Comparison of ENCODE assay signal across 17 cellular contexts in genomic region chr5:107218457-107219193, GRCh38.
A peak's percentile ranks its signal among the peaks of the same experiment; 100 is the strongest.
DNase-seq lines count a peak whose midpoint lies in the region; ATAC-seq, FAIRE-seq and TF ChIP-seq lines count a peak whose summit lies in the region.
"Had no signal": no experiment of that assay in that cellular context is flagged by ENCODE, and none has a peak within 500 bp of the region (broad histone marks: within the 10 kb centered on the region; RNA-seq: fewer than 3 reads in every experiment).

No MANE protein-coding gene starts in this region.

- ATAC-seq in RWPE2 (ENCODE audit: low read depth): peak; percentile 44
- ATAC-seq in GM21367 (IDR thresholded peaks at IDR 0.05; ENCODE audit: unreplicated experiment): no peak
- ATAC-seq in GM18873 (IDR thresholded peaks at IDR 0.05; ENCODE audit: low FRiP score, unreplicated experiment): no peak
- ATAC-seq: stimulated activated naive B cell treated with anti-CD40 and anti-IgM and Interleukin-4, amounts not matched to agents 10 μg/mL and 1 μg/mL and 100 μg/mL, for 72 hours had no signal

- 87% methylated on average over 1 of the region's 1 CpG for WGBS in esophagus muscularis mucosa
- 79 to 80% methylated on average over 1 of the region's 1 CpG for WGBS in sigmoid colon, 2 donors

- peak overlapping the region; percentile 2 for H3K27ac ChIP-seq in RWPE2 (ENCODE audit: poor library complexity, severe bottlenecking)
- peak overlapping the region; percentile 40 to 66 (median 62) for H3K27ac ChIP-seq in esophagus muscularis mucosa (replicated peaks in 1 of 4)
- H3K27ac ChIP-seq in sigmoid colon: peak overlapping the region in 3 of 4 donors; percentile 42 to 66 (median 51)
- H3K27ac ChIP-seq: left lung, neural progenitor cell, Peyer's patch had no signal

- FAIRE-seq in H54 (lab: Jason Lieb, UNC): peak; percentile 76

- H3K4me1 ChIP-seq in RWPE2 (ENCODE audit: insufficient read depth, poor library complexity, severe bottlenecking) (peaks cover 15% of the 10 kb centered on the region), esophagus muscularis mucosa (peaks cover 0 to 32% (median 9%) of the 10 kb centered on the region in 4 donors), sigmoid colon (peaks cover 0 to 14% (median 7%) of the 10 kb centered on the region in 4 donors)
- H3K4me1 ChIP-seq: left lung, neural progenitor cell, Peyer's patch had no signal

- no peaks in the 10 kb centered on the region for H3K9me3 ChIP-seq in RWPE2 (ENCODE audit: severe bottlenecking)
- no peaks in the 10 kb centered on the region for H3K9me3 ChIP-seq in esophagus muscularis mucosa
- H3K9me3 ChIP-seq in sigmoid colon: no peaks in the 10 kb centered on the region
- H3K9me3 ChIP-seq: esophagus squamous epithelium, left lung, Peyer's patch had no signal

- TF ChIP-seq CTCF in RWPE2 (IDR thresholded peaks at IDR 0.05; ENCODE audit: poor library complexity, severe bottlenecking) (no peak), esophagus muscularis mucosa (IDR thresholded peaks at IDR 0.05) (no peak), sigmoid colon (IDR thresholded peaks at IDR 0.05) (no peak)

- DNase-seq in H54 (ENCODE audit: insufficient read length, low spot score) (no peak), RWPE2 (ENCODE audit: low spot score) (no peak), esophagus muscularis mucosa (ENCODE audit: extremely low spot score) (no peak), sigmoid colon (no peak), COLO829 (ENCODE audit: low spot score) (no peak)
- no peak for DNase-seq in activated naive CD4-positive, alpha-beta T cell (lab: John Stamatoyannopoulos, UW)
- DNase-seq: activated CD8-positive, alpha-beta memory T cell treated with anti-CD3 and anti-CD28 coated beads, Interleukin-2, amount 50 U/mL, for 48 hours; CD8-positive, alpha-beta memory T cell; esophagus squamous epithelium; GOT3; NCI-H2081 treated with DMSO at 0.1 percent for 48 hours; Peyer's patch; stimulated activated naive B cell treated with anti-CD40 and anti-IgM and Interleukin-4, amounts not matched to agents 10 μg/mL and 1 μg/mL and 100 μg/mL, for 72 hours had no signal

- no peaks in the 10 kb centered on the region for H3K36me3 ChIP-seq in RWPE2 (ENCODE audit: low read depth)
- H3K36me3 ChIP-seq in esophagus muscularis mucosa: no peaks in the 10 kb centered on the region
- no peaks in the 10 kb centered on the region for H3K36me3 ChIP-seq in sigmoid colon
- H3K36me3 ChIP-seq: esophagus squamous epithelium, left lung, neural progenitor cell, Peyer's patch had no signal

- intact Hi-C loops in esophagus muscularis mucosa (cut with DNase I) (no loop called here), sigmoid colon (cut with DNase I) (no loop called here)

- TF ChIP-seq EP300 in esophagus muscularis mucosa (IDR thresholded peaks at IDR 0.05) (no peak), sigmoid colon (IDR thresholded peaks at IDR 0.05) (no peak)

- H3K4me3 ChIP-seq in RWPE2 (ENCODE audit: severe bottlenecking) (no peak overlapping the region), esophagus muscularis mucosa (no peak overlapping the region), sigmoid colon (no peak overlapping the region)
- H3K4me3 ChIP-seq: esophagus squamous epithelium, left lung, neural progenitor cell, Peyer's patch had no signal

- H3K27me3 ChIP-seq in RWPE2 (ENCODE audit: insufficient read depth, poor library complexity, severe bottlenecking) (no peaks in the 10 kb centered on the region), esophagus muscularis mucosa (no peaks in the 10 kb centered on the region), sigmoid colon (no peaks in the 10 kb centered on the region)
- H3K27me3 ChIP-seq: esophagus squamous epithelium, left lung, neural progenitor cell, Peyer's patch had no signal

- TF ChIP-seq POLR2A in H54 (IDR thresholded peaks at IDR 0.05; ENCODE audit: low read depth, low read length): no peak
- no peak for TF ChIP-seq POLR2A in esophagus muscularis mucosa (IDR thresholded peaks at IDR 0.05; ENCODE audit: low read depth)
- TF ChIP-seq POLR2A in sigmoid colon (IDR thresholded peaks at IDR 0.05): no peak

Comparison
In these comparisons a context has a peak if more than half of its experiments do, and no peak if none do; other contexts are left out.
1. H3K27ac ChIP-seq: peak in every context shown above with its lines; median percentile 62 in esophagus muscularis mucosa; 51 in sigmoid colon; 2 in RWPE2.